Comparison of ENCODE assay signal across 17 cellular contexts in genomic region chr13:52164989-52165388, GRCh38. TPM values are rescaled to one million over a fixed set of nuclear protein-coding genes. Genes with fewer than 3 reads are reported as not detected.
"Had no signal": no experiment of that assay in that cellular context is flagged by ENCODE, and none has a peak within 500 bp of the region (broad histone marks: within the 10 kb centered on the region; RNA-seq: fewer than 3 reads in every experiment).

No MANE protein-coding gene starts in this region.

- FAIRE-seq: astrocyte had no signal

- DNase-seq: activated CD4-positive, alpha-beta T cell treated with anti-CD3 and anti-CD28 coated beads for 1 hour; activated gamma-delta T cell; cerebellar nuclear complex; effector memory CD8-positive, alpha-beta T cell; gastrocnemius medialis; heart left ventricle; kidney glomerular epithelial cell; posterior cingulate gyrus; stimulated activated naive CD4-positive, alpha-beta T cell; T-helper 1 cell; T-helper 9 cell; uterus had no signal

- H3K27me3 ChIP-seq: breast epithelium, gastrocnemius medialis, heart left ventricle, tibial nerve, uterus had no signal

- H3K27ac ChIP-seq: breast epithelium, gastrocnemius medialis, heart left ventricle, tibial nerve, uterus had no signal

- ATAC-seq: effector memory CD8-positive, alpha-beta T cell; gastrocnemius medialis; heart left ventricle had no signal

RNA-seq across cellular contexts. Expression of gene NEK5, which starts 36.1 kb away (rescaled TPM):
- total RNA-seq: activated CD8-positive, alpha-beta memory T cell treated with anti-CD3 and anti-CD28 coated beads for 36 hours; mesenteric fat pad had no signal
